ENCODE assay signal across 1 cellular context in the genomic region with DNA sequence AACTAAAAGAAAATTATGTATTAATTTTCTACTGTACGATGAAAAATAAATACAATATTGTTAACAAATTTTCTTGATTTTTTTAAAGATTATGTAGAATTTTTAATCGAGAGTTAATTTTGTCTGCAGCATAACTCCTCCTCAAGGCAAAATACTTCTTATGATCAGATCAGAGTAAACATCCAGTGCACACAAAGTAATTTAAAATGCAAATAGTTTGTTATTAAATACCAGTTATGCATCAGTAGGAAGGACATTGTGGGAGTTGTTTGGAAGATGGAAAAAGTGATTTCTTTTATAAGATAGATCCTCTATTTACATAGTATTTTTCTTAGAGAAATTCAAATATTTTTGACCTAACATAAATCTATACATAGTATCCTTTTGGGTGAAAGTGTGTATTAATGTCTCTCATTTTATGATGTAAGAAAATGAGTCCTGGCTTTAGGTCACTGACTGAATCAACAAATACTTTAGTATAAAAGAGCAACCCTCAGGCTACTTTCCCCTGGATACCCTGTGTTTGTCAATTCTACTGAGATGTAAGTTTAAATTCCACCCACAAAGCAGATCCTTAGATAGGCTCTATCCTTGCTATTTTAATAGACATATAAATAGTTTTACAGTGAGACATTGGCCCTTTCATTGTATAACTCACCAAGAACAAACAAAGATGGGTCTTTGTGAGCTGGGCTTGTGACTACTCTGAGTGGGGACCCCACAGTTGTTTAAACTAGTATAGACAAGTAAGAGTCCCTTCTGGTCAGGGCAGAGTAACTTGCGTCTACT.
TF ChIP-seq lines count a peak whose summit lies in the region.

No MANE protein-coding gene starts in this region.

TF ChIP-seq in GM23338, 12 proteins besides CTCF, POLR2A, EP300 and RAD21 (continued from another document):
- TF ChIP-seq, protein P1, sequence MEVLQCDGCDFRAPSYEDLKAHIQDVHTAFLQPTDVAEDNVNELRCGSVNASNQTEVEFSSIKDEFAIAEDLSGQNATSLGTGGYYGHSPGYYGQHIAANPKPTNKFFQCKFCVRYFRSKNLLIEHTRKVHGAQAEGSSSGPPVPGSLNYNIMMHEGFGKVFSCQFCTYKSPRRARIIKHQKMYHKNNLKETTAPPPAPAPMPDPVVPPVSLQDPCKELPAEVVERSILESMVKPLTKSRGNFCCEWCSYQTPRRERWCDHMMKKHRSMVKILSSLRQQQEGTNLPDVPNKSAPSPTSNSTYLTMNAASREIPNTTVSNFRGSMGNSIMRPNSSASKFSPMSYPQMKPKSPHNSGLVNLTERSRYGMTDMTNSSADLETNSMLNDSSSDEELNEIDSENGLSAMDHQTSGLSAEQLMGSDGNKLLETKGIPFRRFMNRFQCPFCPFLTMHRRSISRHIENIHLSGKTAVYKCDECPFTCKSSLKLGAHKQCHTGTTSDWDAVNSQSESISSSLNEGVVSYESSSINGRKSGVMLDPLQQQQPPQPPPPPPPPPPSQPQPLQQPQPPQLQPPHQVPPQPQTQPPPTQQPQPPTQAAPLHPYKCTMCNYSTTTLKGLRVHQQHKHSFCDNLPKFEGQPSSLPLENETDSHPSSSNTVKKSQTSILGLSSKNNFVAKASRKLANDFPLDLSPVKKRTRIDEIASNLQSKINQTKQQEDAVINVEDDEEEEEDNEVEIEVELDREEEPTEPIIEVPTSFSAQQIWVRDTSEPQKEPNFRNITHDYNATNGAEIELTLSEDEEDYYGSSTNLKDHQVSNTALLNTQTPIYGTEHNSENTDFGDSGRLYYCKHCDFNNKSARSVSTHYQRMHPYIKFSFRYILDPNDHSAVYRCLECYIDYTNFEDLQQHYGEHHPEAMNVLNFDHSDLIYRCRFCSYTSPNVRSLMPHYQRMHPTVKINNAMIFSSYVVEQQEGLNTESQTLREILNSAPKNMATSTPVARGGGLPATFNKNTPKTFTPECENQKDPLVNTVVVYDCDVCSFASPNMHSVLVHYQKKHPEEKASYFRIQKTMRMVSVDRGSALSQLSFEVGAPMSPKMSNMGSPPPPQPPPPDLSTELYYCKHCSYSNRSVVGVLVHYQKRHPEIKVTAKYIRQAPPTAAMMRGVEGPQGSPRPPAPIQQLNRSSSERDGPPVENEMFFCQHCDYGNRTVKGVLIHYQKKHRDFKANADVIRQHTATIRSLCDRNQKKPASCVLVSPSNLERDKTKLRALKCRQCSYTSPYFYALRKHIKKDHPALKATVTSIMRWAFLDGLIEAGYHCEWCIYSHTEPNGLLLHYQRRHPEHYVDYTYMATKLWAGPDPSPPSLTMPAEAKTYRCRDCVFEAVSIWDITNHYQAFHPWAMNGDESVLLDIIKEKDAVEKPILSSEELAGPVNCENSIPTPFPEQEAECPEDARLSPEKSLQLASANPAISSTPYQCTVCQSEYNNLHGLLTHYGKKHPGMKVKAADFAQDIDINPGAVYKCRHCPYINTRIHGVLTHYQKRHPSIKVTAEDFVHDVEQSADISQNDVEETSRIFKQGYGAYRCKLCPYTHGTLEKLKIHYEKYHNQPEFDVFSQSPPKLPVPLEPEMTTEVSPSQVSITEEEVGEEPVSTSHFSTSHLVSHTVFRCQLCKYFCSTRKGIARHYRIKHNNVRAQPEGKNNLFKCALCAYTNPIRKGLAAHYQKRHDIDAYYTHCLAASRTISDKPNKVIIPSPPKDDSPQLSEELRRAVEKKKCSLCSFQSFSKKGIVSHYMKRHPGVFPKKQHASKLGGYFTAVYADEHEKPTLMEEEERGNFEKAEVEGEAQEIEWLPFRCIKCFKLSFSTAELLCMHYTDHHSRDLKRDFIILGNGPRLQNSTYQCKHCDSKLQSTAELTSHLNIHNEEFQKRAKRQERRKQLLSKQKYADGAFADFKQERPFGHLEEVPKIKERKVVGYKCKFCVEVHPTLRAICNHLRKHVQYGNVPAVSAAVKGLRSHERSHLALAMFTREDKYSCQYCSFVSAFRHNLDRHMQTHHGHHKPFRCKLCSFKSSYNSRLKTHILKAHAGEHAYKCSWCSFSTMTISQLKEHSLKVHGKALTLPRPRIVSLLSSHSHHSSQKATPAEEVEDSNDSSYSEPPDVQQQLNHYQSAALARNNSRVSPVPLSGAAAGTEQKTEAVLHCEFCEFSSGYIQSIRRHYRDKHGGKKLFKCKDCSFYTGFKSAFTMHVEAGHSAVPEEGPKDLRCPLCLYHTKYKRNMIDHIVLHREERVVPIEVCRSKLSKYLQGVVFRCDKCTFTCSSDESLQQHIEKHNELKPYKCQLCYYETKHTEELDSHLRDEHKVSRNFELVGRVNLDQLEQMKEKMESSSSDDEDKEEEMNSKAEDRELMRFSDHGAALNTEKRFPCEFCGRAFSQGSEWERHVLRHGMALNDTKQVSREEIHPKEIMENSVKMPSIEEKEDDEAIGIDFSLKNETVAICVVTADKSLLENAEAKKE (CRISPR knock-in tag; IDR thresholded peaks at IDR 0.05) = no peak
- TF ChIP-seq CREB1 (CRISPR knock-in tag; IDR thresholded peaks at IDR 0.05; ENCODE audit: low read depth) (no peak), ZNF114 (CRISPR knock-in tag; IDR thresholded peaks at IDR 0.05) (no peak), ZNF331 (CRISPR knock-in tag; IDR thresholded peaks at IDR 0.05; ENCODE audit: low read depth) (no peak), POLR2AphosphoS5 (IDR thresholded peaks at IDR 0.05; ENCODE audit: low read depth) (no peak), EZH2phosphoT487 (IDR thresholded peaks at IDR 0.05; ENCODE audit: unreplicated experiment) (no peak), STAT1 (IDR thresholded peaks at IDR 0.05; ENCODE audit: unreplicated experiment) (no peak), EZH2 (IDR thresholded peaks at IDR 0.05; ENCODE audit: low read depth, unreplicated experiment) (no peak)
